9 cellular contexts compared by ENCODE assay signal in genomic region chr12:98895086-98895651, GRCh38.
DNase-seq lines count a peak whose midpoint lies in the region; ATAC-seq, FAIRE-seq and TF ChIP-seq lines count a peak whose summit lies in the region.
"Had no signal": no experiment of that assay in that cellular context is flagged by ENCODE, and none has a peak within 500 bp of the region (broad histone marks: within the 10 kb centered on the region; RNA-seq: fewer than 3 reads in every experiment).

No MANE protein-coding gene starts in this region.

- no peak overlapping the region for H3K27ac ChIP-seq in pancreas

- TF ChIP-seq CTCF in endothelial cell (IDR thresholded peaks at IDR 0.05; ENCODE audit: unreplicated experiment) = no peak
- no peak for TF ChIP-seq CTCF in pancreas (IDR thresholded peaks at IDR 0.05)
- TF ChIP-seq CTCF in lower leg skin (IDR thresholded peaks at IDR 0.05) = no peak

- no peak for TF ChIP-seq POLR2A in lower leg skin (IDR thresholded peaks at IDR 0.05)

- H3K27me3 ChIP-seq in pancreas = peaks cover 0 to 16% (median 4%) of the 10 kb centered on the region in 4 donors

- no peak for FAIRE-seq in pancreas (lab: Jason Lieb, UNC)

- ATAC-seq in pancreas (peak in 3 of 4 donors; percentile 68 to 76 (median 73)), HG03108 (IDR thresholded peaks at IDR 0.05; ENCODE audit: unreplicated experiment) (no peak), HG02840 (IDR thresholded peaks at IDR 0.05; ENCODE audit: low FRiP score, unreplicated experiment) (no peak)

- H3K4me1 Mint-ChIP-seq in endothelial cell (ENCODE audit: unreplicated experiment) = peaks cover 13% of the 10 kb centered on the region

- peaks cover 20% of the 10 kb centered on the region for H3K27me3 Mint-ChIP-seq in endothelial cell (ENCODE audit: unreplicated experiment)

- intact Hi-C loops in pancreas (cut with DNase I) (no loop called here), lower leg skin (cut with DNase I; ENCODE audit: low total_unique reads) (no loop called here)

- H3K9me3 ChIP-seq in pancreas = no peaks in the 10 kb centered on the region

- H3K4me3 Mint-ChIP-seq in endothelial cell (ENCODE audit: unreplicated experiment) = peak overlapping the region; percentile 76
- H3K4me3 Mint-ChIP-seq: activated naive CD8-positive, alpha-beta T cell had no signal

- no peaks in the 10 kb centered on the region for H3K9me3 Mint-ChIP-seq in endothelial cell (ENCODE audit: unreplicated experiment)

- WGBS in pancreas, 2 donors = 1 to 3% methylated on average over 45 to 60 of the region's 60 CpGs
- WGBS in lower leg skin, 2 donors = 2 to 3% methylated on average over 35 to 46 of the region's 60 CpGs

- peak; percentile 53 for DNase-seq in Daoy (ENCODE audit: low read depth)
- peak; percentile 79 for DNase-seq in NCI-H1105 treated with DMSO at 0.1 percent for 48 hours (lab: John Stamatoyannopoulos, UW)
- DNase-seq in endothelial cell (ENCODE audit: low spot score) = peak; percentile 31
- peak in 4 of 6 donors; percentile 17 to 68 (median 43) for DNase-seq in pancreas
- DNase-seq in NOMO-1 treated with dmso at 0.1 percent for 144 hours (lab: John Stamatoyannopoulos, UW; ENCODE audit: unreplicated experiment) = no peak
- DNase-seq in lower leg skin (ENCODE audit: low spot score in 2 of 2) = no peak

- H3K36me3 Mint-ChIP-seq in endothelial cell (ENCODE audit: low read depth, unreplicated experiment) = no peaks in the 10 kb centered on the region
- H3K36me3 Mint-ChIP-seq: activated naive CD8-positive, alpha-beta T cell had no signal

- H3K36me3 ChIP-seq in pancreas = no peaks in the 10 kb centered on the region

- H3K4me1 ChIP-seq in pancreas = peaks cover 0 to 4% (median 0%) of the 10 kb centered on the region in 3 donors

- H3K27ac Mint-ChIP-seq in endothelial cell (ENCODE audit: unreplicated experiment) = peak overlapping the region; percentile 27
- H3K27ac Mint-ChIP-seq: activated naive CD8-positive, alpha-beta T cell had no signal

- H3K4me3 ChIP-seq in pancreas (peak overlapping the region; percentile 5 to 56 (median 32)), lower leg skin (ENCODE audit: low read depth, poor library complexity, severe bottlenecking) (no peak overlapping the region)

Comparison
In these comparisons a context has a peak if more than half of its experiments do, and no peak if none do; other contexts are left out.
1. DNase-seq: peak in Daoy (single experiment), NCI-H1105 treated with DMSO at 0.1 percent for 48 hours (single experiment), endothelial cell (single experiment) and pancreas (4 of 6); none in NOMO-1 treated with dmso at 0.1 percent for 144 hours (single experiment) and lower leg skin (0 of 2).
2. ATAC-seq: peak in pancreas (3 of 4); none in HG03108 (single experiment) and HG02840 (single experiment).